In the genomic region with DNA sequence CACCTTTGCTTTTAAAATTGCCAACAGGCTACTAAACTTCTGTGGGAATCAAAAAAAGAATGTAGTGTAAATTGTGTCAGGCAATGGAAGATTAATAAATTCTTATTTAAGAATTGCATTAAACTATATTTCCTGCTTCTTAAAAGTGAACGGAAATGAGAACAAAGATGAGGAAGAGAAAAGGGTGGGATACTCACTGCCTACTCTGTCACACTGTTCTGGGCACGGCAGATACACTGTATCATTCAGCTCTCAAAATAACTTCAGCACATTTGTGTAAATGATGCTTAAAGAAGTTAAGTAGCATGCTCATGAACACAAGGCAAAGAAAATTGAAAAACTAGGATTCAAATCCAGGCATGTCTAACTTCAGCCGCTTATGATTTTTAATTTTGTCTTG, we compare ENCODE assay signal across 3 cellular contexts.
"Had no signal": no experiment of that assay in that cellular context is flagged by ENCODE, and none has a peak within 500 bp of the region (broad histone marks: within the 10 kb centered on the region; RNA-seq: fewer than 3 reads in every experiment).

No MANE protein-coding gene starts in this region.

- DNase-seq: GDM1, GF-D8 had no signal

- H3K4me3 ChIP-seq: GM12878 had no signal
